ENCODE assay signal across 23 cellular contexts in the genomic region with DNA sequence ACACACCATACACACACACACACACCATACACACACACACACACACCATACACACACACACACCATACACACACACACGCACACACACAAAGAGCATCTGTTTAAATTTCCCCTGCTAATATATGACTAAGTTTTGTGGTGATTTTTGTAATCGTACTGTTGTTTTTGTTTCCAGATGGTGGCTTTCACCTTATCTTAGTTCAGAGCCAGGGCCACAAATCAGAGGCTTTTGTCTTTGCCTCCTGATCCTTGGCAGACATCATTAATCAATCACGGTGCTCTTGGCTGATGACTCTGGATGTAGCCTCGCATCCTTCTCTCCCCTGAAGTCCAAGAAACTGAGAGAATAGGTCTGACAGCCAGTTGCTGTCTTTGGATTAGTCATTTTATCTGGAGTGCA. TPM values are rescaled to one million over a fixed set of nuclear protein-coding genes. Genes with fewer than 3 reads are reported as not detected.
DNase-seq lines count a peak whose midpoint lies in the region; ATAC-seq and TF ChIP-seq lines count a peak whose summit lies in the region.
"Had no signal": no experiment of that assay in that cellular context is flagged by ENCODE, and none has a peak within 500 bp of the region (broad histone marks: within the 10 kb centered on the region; RNA-seq: fewer than 3 reads in every experiment).

No MANE protein-coding gene starts in this region.

- no TSS peak for BruUV-seq in MCF 10A (replicated peaks; lab: Mats Ljungman, UMichigan)

- ATAC-seq in naive thymus-derived CD8-positive, alpha-beta T cell = no peak
- ATAC-seq: naive thymus-derived CD4-positive, alpha-beta T cell; T-cell; upper lobe of right lung had no signal

- H3K27ac Mint-ChIP-seq in MCF 10A (ENCODE audit: low read depth, unreplicated experiment) = no peak overlapping the region
- H3K27ac Mint-ChIP-seq in naive thymus-derived CD8-positive, alpha-beta T cell = no peak overlapping the region
- H3K27ac Mint-ChIP-seq: activated naive CD4-positive, alpha-beta T cell treated with anti-CD3 and anti-CD28 coated beads, Interleukin-2, amount 10 ng/mL, durations not matched to agents 7 days and 5 days; IgD-negative memory B cell; T-cell had no signal

- CTCF ChIA-PET in MCF 10A (lab: Yijun Ruan, JAX) = no interaction called here

- POLR2A ChIA-PET in MCF 10A (lab: Yijun Ruan, JAX) = no interaction called here
- POLR2A ChIA-PET in naive thymus-derived CD8-positive, alpha-beta T cell (lab: Charles Lee) = no interaction called here

- no peaks in the 10 kb centered on the region for H3K9me3 Mint-ChIP-seq in MCF 10A (ENCODE audit: unreplicated experiment)
- H3K9me3 Mint-ChIP-seq in naive thymus-derived CD8-positive, alpha-beta T cell = peaks cover 0 to 14% (median 4%) of the 10 kb centered on the region in 9 donors

- DNase-seq in NCI-H446 treated with DMSO at 0.1 percent for 48 hours (lab: John Stamatoyannopoulos, UW) (peak; percentile 1), NCI-H446 (lab: John Stamatoyannopoulos, UW) (no peak), HT1080 (ENCODE audit: low read depth) (peak; percentile 52), amniotic epithelial cell (ENCODE audit: low read depth) (peak; percentile 85), kidney tubule cell (ENCODE audit: low spot score) (peak; percentile 84), NK-92 (lab: John Stamatoyannopoulos, UW; ENCODE audit: unreplicated experiment) (no peak), MCF 10A (ENCODE audit: unreplicated experiment) (no peak)
- DNase-seq in naive thymus-derived CD8-positive, alpha-beta T cell = no peak
- DNase-seq: 8988T; activated CD4-positive, alpha-beta T cell treated with anti-CD3 and anti-CD28 coated beads, Interleukin-2, amount 50 U/mL, for 1 hour; activated naive CD4-positive, alpha-beta T cell treated with anti-CD3 and anti-CD28 coated beads, Interleukin-2, amount 10 ng/mL, durations not matched to agents 7 days and 5 days; activated T-cell treated with anti-CD3 and anti-CD28 coated beads for 4 hours; Calu3; cortex of kidney; kidney; mesenchymal stem cell; naive thymus-derived CD4-positive, alpha-beta T cell; NCI-H187 treated with DMSO at 0.1 percent for 48 hours; NCI-H345; stomach; T-cell; upper lobe of right lung had no signal

- H3K27me3 Mint-ChIP-seq in MCF 10A (ENCODE audit: insufficient read depth, unreplicated experiment) = no peaks in the 10 kb centered on the region
- no peaks in the 10 kb centered on the region for H3K27me3 Mint-ChIP-seq in naive thymus-derived CD8-positive, alpha-beta T cell
- H3K27me3 Mint-ChIP-seq: activated naive CD4-positive, alpha-beta T cell treated with anti-CD3 and anti-CD28 coated beads, Interleukin-2, amount 10 ng/mL, durations not matched to agents 7 days and 5 days; IgD-negative memory B cell; naive thymus-derived CD4-positive, alpha-beta T cell; T-cell had no signal

- H3K36me3 Mint-ChIP-seq in MCF 10A (ENCODE audit: insufficient read depth, unreplicated experiment) = no peaks in the 10 kb centered on the region
- peaks cover 0 to 7% (median 0%) of the 10 kb centered on the region in 3 donors for H3K36me3 Mint-ChIP-seq in naive thymus-derived CD8-positive, alpha-beta T cell
- H3K36me3 Mint-ChIP-seq: activated naive CD4-positive, alpha-beta T cell treated with anti-CD3 and anti-CD28 coated beads, Interleukin-2, amount 10 ng/mL, durations not matched to agents 7 days and 5 days had no signal

- H3K4me1 Mint-ChIP-seq in MCF 10A (ENCODE audit: insufficient read depth, unreplicated experiment) = no peaks in the 10 kb centered on the region
- H3K4me1 Mint-ChIP-seq in naive thymus-derived CD8-positive, alpha-beta T cell = no peaks in the 10 kb centered on the region
- H3K4me1 Mint-ChIP-seq: activated naive CD4-positive, alpha-beta T cell treated with anti-CD3 and anti-CD28 coated beads, Interleukin-2, amount 10 ng/mL, durations not matched to agents 7 days and 5 days; naive thymus-derived CD4-positive, alpha-beta T cell; T-cell had no signal

- intact Hi-C loops in MCF 10A (cut with micrococcal nuclease) = no loop called here

- TF ChIP-seq CTCF in MCF 10A (IDR thresholded peaks at IDR 0.05; ENCODE audit: unreplicated experiment) = no peak

- no peak overlapping the region for H3K4me3 Mint-ChIP-seq in MCF 10A (ENCODE audit: unreplicated experiment)
- H3K4me3 Mint-ChIP-seq in naive thymus-derived CD8-positive, alpha-beta T cell = no peak overlapping the region
- H3K4me3 Mint-ChIP-seq: activated naive CD4-positive, alpha-beta T cell treated with anti-CD3 and anti-CD28 coated beads, Interleukin-2, amount 10 ng/mL, durations not matched to agents 7 days and 5 days; IgD-negative memory B cell; naive thymus-derived CD4-positive, alpha-beta T cell; T-cell had no signal

RNA-seq across cellular contexts. Expression of gene EDEM1, which starts 52.1 kb away (rescaled TPM):
- 36.7 and 57.4 TPM in 2 replicates for total RNA-seq in HT1080 (2014; rRNA removed; shearing (Covaris generic))
- 60.1 and 77.9 TPM in 2 replicates for polyA plus RNA-seq in HT1080 (2015; cell fraction: cytosol; rRNA removed)
- 80.4 and 85.2 TPM in 2 replicates for polyA plus RNA-seq in HT1080 (2015; cell fraction: nucleus; rRNA removed)
- 114 and 157 TPM in 2 replicates for total RNA-seq in MCF 10A (2022)
- 100 to 1,000 TPM; 108 to 109 TPM for total RNA-seq in naive thymus-derived CD8-positive, alpha-beta T cell
- polyA plus RNA-seq in naive thymus-derived CD8-positive, alpha-beta T cell = 10 to 100 TPM; 25.5 to 31.0 (median 26.0) TPM

Comparison
In these comparisons a context has a peak if more than half of its experiments do, and no peak if none do; other contexts are left out.
1. DNase-seq: peak in NCI-H446 treated with DMSO at 0.1 percent for 48 hours (single experiment), HT1080 (single experiment), amniotic epithelial cell (single experiment) and kidney tubule cell (single experiment); none in NCI-H446 (0 of 2), NK-92 (single experiment), MCF 10A (single experiment) and naive thymus-derived CD8-positive, alpha-beta T cell (0 of 10).